ENCODE assay signal across 9 cellular contexts in the genomic region with DNA sequence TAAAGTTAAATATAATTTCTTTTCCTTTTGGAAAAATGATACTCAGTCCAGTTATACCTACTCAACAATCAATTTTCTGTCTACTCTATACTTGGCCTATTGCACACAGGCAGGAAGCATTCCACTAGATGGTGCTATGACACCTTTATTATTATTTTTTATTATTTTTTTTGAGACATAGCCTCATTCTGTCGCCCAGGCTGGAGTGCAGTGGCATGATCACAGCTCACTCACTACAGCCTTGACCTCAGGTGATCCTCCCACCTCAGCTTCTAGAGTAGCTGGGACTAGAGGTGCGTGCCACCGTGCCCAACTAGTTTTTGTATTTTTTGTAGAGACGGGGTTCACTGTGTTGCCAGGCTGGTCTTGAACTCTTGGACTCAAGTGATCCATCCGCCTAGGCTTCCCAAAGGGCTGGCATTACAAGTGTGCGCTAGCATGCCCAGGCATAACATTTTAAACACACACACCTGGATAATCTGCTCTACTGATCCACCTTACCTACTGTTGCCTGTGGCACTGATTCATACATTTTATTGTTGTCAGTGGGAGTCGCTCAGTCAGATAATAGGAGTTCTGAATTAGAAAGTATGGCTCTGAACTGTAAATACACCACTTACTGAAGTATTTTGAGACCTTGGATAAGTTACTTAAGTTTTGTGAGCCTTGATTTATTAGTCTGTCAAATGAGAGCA. TPM values are rescaled to one million over a fixed set of nuclear protein-coding genes. Genes with fewer than 3 reads are reported as not detected.
DNase-seq lines count a peak whose midpoint lies in the region; ATAC-seq, FAIRE-seq and TF ChIP-seq lines count a peak whose summit lies in the region.
"Had no signal": no experiment of that assay in that cellular context is flagged by ENCODE, and none has a peak within 500 bp of the region (broad histone marks: within the 10 kb centered on the region; RNA-seq: fewer than 3 reads in every experiment).

No MANE protein-coding gene starts in this region.

- H3K27ac ChIP-seq in OCI-LY3 (ENCODE audit: low read length) (no peak overlapping the region), psoas muscle (no peak overlapping the region)

- peak in 3 of 4 donors; percentile 37 to 51 (median 40) for ATAC-seq in psoas muscle

- H3K9me3 ChIP-seq in OCI-LY3 (ENCODE audit: insufficient read depth, low read length) (no peaks in the 10 kb centered on the region), psoas muscle (no peaks in the 10 kb centered on the region)

- H3K9ac ChIP-seq in OCI-LY3 (ENCODE audit: low read length): no peak overlapping the region

- TF ChIP-seq CTCF in OCI-LY3 (IDR thresholded peaks at IDR 0.05; ENCODE audit: low read depth, low read length) (peak; percentile 46), psoas muscle (IDR thresholded peaks at IDR 0.05) (peak; percentile 24)

- intact Hi-C loops in psoas muscle (cut with DNase I): loop anchor here in 1 of 2 donors (10.0 kb wide), 1 partner anchor 142 kb away; a partner anchor contains a TSS

- H3K4me3 ChIP-seq in OCI-LY3 (ENCODE audit: low read length) (no peak overlapping the region), psoas muscle (no peak overlapping the region)

- 82 to 87% (median 85%) methylated on average over 7 of the region's 7 CpGs for WGBS in psoas muscle, 3 donors

- H3K36me3 ChIP-seq in OCI-LY3 (replicated peaks; ENCODE audit: low read depth, low read length) (peaks cover 55% of the 10 kb centered on the region), psoas muscle (ENCODE audit: insufficient read depth in 1 of 2, low read depth in 1 of 2) (peaks cover 10 to 100% of the 10 kb centered on the region in 2 donors)

- DNase-seq in SIG-M5 treated with dmso at 0.1 percent for 504 hours (lab: John Stamatoyannopoulos, UW; ENCODE audit: unreplicated experiment): peak; percentile 4
- DNase-seq in SIG-M5 (lab: John Stamatoyannopoulos, UW): no peak
- DNase-seq in dermis blood vessel endothelial cell: peak; percentile 53
- DNase-seq in psoas muscle: no peak
- DNase-seq in NCI-H1048 (lab: John Stamatoyannopoulos, UW): no peak
- DNase-seq in H54 (ENCODE audit: insufficient read length, low spot score): no peak
- no peak for DNase-seq in NCI-H2196 (lab: John Stamatoyannopoulos, UW; ENCODE audit: unreplicated experiment)
- DNase-seq: substantia nigra had no signal

- H3K4me1 ChIP-seq in OCI-LY3 (ENCODE audit: low read length) (peaks cover 18% of the 10 kb centered on the region), psoas muscle (no peaks in the 10 kb centered on the region)

- no peak overlapping the region for H2AFZ ChIP-seq in OCI-LY3 (ENCODE audit: low read depth, low read length)

- no peak for FAIRE-seq in H54 (lab: Jason Lieb, UNC)

- no peaks in the 10 kb centered on the region for H3K79me2 ChIP-seq in OCI-LY3 (ENCODE audit: low read length)

- no peaks in the 10 kb centered on the region for H4K20me1 ChIP-seq in OCI-LY3 (ENCODE audit: insufficient read depth, low read length)

- H3K4me2 ChIP-seq in OCI-LY3 (ENCODE audit: low read length): no peak overlapping the region

- no peak for TF ChIP-seq POLR2A in H54 (IDR thresholded peaks at IDR 0.05; ENCODE audit: low read depth, low read length)

- H3K27me3 ChIP-seq in OCI-LY3 (ENCODE audit: low read depth, low read length) (no peaks in the 10 kb centered on the region), psoas muscle (ENCODE audit: insufficient read depth in 3 of 3, low read length in 2 of 3) (no peaks in the 10 kb centered on the region)

RNA-seq across cellular contexts. Expression of a gene that starts 56.2 kb away (rescaled TPM):
- total RNA-seq in dermis blood vessel endothelial cell: 49.7 and 93.9 TPM in 2 replicates
- total RNA-seq in psoas muscle: 100 to 1,000 TPM; 123 to 233 (median 201) TPM
- 100 to 1,000 TPM; 162 to 238 (median 213) TPM for polyA plus RNA-seq in psoas muscle

Comparison
In these comparisons a context has a peak if more than half of its experiments do, and no peak if none do; other contexts are left out.
1. DNase-seq: peak in SIG-M5 treated with dmso at 0.1 percent for 504 hours (single experiment) and dermis blood vessel endothelial cell (single experiment); none in SIG-M5 (single experiment), psoas muscle (0 of 2), NCI-H1048 (single experiment), H54 (single experiment) and NCI-H2196 (single experiment).